Comparison of ENCODE assay signal across 7 cellular contexts in the genomic region with DNA sequence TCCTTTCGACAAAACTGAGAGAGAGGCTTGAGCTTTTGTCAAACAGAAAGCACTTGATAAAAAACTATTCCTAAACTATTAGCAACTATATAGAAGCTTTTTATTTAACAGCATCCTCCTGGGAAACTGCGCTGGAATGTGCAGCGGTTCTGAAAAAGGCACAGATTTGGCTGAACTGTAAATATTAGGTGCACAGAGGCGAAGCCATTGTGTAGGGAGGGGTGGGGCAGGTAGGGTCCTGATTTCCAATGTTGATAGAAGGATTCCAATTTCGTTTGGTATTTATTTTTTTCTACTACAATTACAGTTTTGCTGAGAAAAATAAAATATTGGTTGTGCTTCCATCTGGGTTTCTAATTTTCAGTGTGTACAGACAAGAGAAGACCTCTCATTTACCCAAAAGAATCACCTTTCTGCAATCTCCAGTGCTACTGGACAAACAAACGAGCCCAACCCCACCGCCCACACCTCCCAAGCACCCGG. TPM values are rescaled to one million over a fixed set of nuclear protein-coding genes. Genes with fewer than 3 reads are reported as not detected.
DNase-seq lines count a peak whose midpoint lies in the region; ATAC-seq and TF ChIP-seq lines count a peak whose summit lies in the region.

No MANE protein-coding gene starts in this region.

- no peak for TF ChIP-seq POLR2A in erythroblast (IDR thresholded peaks at IDR 0.05; ENCODE audit: low read length)
- no peak for TF ChIP-seq POLR2A in GM18505 (IDR thresholded peaks at IDR 0.05; ENCODE audit: borderline replicate concordance, extremely low read depth, insufficient read depth, insufficient read length)

- no peaks in the 10 kb centered on the region for H3K36me3 ChIP-seq in iPS-18a (ENCODE audit: control insufficient read depth, low read depth, low read length)

- peaks cover 13% of the 10 kb centered on the region for H3K4me1 ChIP-seq in iPS-18a (ENCODE audit: control insufficient read depth, low read depth, low read length)

- H3K27me3 Mint-ChIP-seq in HFFc6 (ENCODE audit: insufficient read depth), result peaks cover 22% of the 10 kb centered on the region
- peaks cover 55% of the 10 kb centered on the region for H3K27me3 Mint-ChIP-seq in activated T-helper 17 cell treated with anti-CD3 and anti-CD28 coated beads, Interleukin-2, amount 50 U/mL, for 72 hours
- peaks cover 51% of the 10 kb centered on the region for H3K27me3 Mint-ChIP-seq in stimulated activated memory B cell treated with anti-CD40 and anti-IgM and Interleukin-4, amounts not matched to agents 10 μg/mL and 1 μg/mL and 100 μg/mL, for 72 hours

- DNase-seq in HFFc6 (no peak), erythroblast (lab: John Stamatoyannopoulos, UW) (no peak), NCI-H446 treated with DMSO at 0.1 percent for 48 hours (lab: John Stamatoyannopoulos, UW) (no peak)

- H3K36me3 Mint-ChIP-seq in HFFc6 (ENCODE audit: low read depth), result no peaks in the 10 kb centered on the region
- H3K36me3 Mint-ChIP-seq in activated T-helper 17 cell treated with anti-CD3 and anti-CD28 coated beads, Interleukin-2, amount 50 U/mL, for 72 hours (ENCODE audit: low read depth), result no peaks in the 10 kb centered on the region
- H3K36me3 Mint-ChIP-seq in stimulated activated memory B cell treated with anti-CD40 and anti-IgM and Interleukin-4, amounts not matched to agents 10 μg/mL and 1 μg/mL and 100 μg/mL, for 72 hours, result no peaks in the 10 kb centered on the region

- no peak for ATAC-seq in activated T-helper 17 cell treated with anti-CD3 and anti-CD28 coated beads, Interleukin-2, amount 50 U/mL, for 72 hours (replicated peaks)
- ATAC-seq in stimulated activated memory B cell treated with anti-CD40 and anti-IgM and Interleukin-4, amounts not matched to agents 10 μg/mL and 1 μg/mL and 100 μg/mL, for 72 hours, result no peak
- ATAC-seq in GM18505 (IDR thresholded peaks at IDR 0.05; ENCODE audit: unreplicated experiment), result no peak

- H3K9me3 ChIP-seq in iPS-18a (ENCODE audit: control insufficient read depth, low read depth, low read length), result no peaks in the 10 kb centered on the region

- peaks cover 13% of the 10 kb centered on the region for H3K27me3 ChIP-seq in iPS-18a (ENCODE audit: control insufficient read depth, insufficient read depth, low read length)

- H3K9ac ChIP-seq in iPS-18a (ENCODE audit: low read length), result peak overlapping the region; percentile 76

- no peak for TF ChIP-seq CTCF in HFFc6 (IDR thresholded peaks at IDR 0.05)

- H3K4me3 Mint-ChIP-seq in HFFc6, result peak overlapping the region; percentile 58
- peak overlapping the region; percentile 79 for H3K4me3 Mint-ChIP-seq in activated T-helper 17 cell treated with anti-CD3 and anti-CD28 coated beads, Interleukin-2, amount 50 U/mL, for 72 hours
- peak overlapping the region; percentile 68 for H3K4me3 Mint-ChIP-seq in stimulated activated memory B cell treated with anti-CD40 and anti-IgM and Interleukin-4, amounts not matched to agents 10 μg/mL and 1 μg/mL and 100 μg/mL, for 72 hours

- no peak overlapping the region for H3K27ac Mint-ChIP-seq in HFFc6
- H3K27ac Mint-ChIP-seq in activated T-helper 17 cell treated with anti-CD3 and anti-CD28 coated beads, Interleukin-2, amount 50 U/mL, for 72 hours, result no peak overlapping the region
- no peak overlapping the region for H3K27ac Mint-ChIP-seq in stimulated activated memory B cell treated with anti-CD40 and anti-IgM and Interleukin-4, amounts not matched to agents 10 μg/mL and 1 μg/mL and 100 μg/mL, for 72 hours

- H3K4me1 Mint-ChIP-seq in HFFc6 (ENCODE audit: low read depth), result peaks cover 5% of the 10 kb centered on the region; the same call in 1 of the 2 replicates
- peaks cover 4% of the 10 kb centered on the region for H3K4me1 Mint-ChIP-seq in activated T-helper 17 cell treated with anti-CD3 and anti-CD28 coated beads, Interleukin-2, amount 50 U/mL, for 72 hours
- H3K4me1 Mint-ChIP-seq in stimulated activated memory B cell treated with anti-CD40 and anti-IgM and Interleukin-4, amounts not matched to agents 10 μg/mL and 1 μg/mL and 100 μg/mL, for 72 hours, result peaks cover 14% of the 10 kb centered on the region

- H3K4me3 ChIP-seq in iPS-18a (ENCODE audit: low read length), result peak overlapping the region; percentile 90

- no peaks in the 10 kb centered on the region for H3K9me3 Mint-ChIP-seq in HFFc6
- H3K9me3 Mint-ChIP-seq in activated T-helper 17 cell treated with anti-CD3 and anti-CD28 coated beads, Interleukin-2, amount 50 U/mL, for 72 hours, result no peaks in the 10 kb centered on the region
- no peaks in the 10 kb centered on the region for H3K9me3 Mint-ChIP-seq in stimulated activated memory B cell treated with anti-CD40 and anti-IgM and Interleukin-4, amounts not matched to agents 10 μg/mL and 1 μg/mL and 100 μg/mL, for 72 hours

- H3K27ac ChIP-seq in iPS-18a (ENCODE audit: low read length), result no peak overlapping the region

RNA-seq across cellular contexts. Expression of a gene that starts 0.7 kb away (rescaled TPM):
- total RNA-seq in HFFc6 (2021; fragmentation: NEBNext Ultra II Directional; extraction: Animal tissue kit (Norgen Biotek cat#: 25700)), result under 1 TPM; 0.14 to 0.43 (median 0.23) TPM
- total RNA-seq in activated T-helper 17 cell treated with anti-CD3 and anti-CD28 coated beads, Interleukin-2, amount 50 U/mL, for 72 hours, result under 1 TPM; 0.06 to 0.24 TPM
